9 cellular contexts compared by ENCODE assay signal in the genomic region with DNA sequence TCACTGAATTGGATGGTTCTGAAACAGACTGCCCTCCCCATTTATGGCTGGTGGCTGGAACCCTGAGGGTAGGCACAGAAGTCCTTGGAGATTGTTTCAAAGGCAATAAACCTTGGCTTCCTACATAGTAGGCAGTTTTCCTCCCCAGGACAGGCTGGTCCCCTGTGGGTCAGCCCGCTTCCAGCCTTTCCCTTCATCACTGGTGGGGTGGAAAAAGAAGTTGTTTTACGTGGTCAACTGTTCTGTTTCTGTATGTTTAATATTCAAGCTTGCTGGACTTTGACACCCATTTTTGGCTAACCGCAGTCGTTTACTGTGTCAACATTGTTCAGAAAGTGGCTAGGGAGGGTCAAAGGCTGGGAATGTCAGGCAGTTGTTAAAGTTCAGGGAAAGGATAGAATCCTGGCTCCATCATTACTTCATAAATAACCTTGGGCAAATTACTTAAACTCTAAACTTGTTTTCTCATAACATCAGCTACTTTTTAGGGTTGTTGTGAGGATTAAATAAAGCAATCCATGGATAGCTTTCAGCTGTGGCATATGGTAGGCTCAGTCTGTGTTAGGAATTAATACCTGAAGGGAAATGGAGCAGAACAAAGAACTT. TPM values are rescaled to one million over a fixed set of nuclear protein-coding genes. Genes with fewer than 3 reads are reported as not detected.
A peak's percentile ranks its signal among the peaks of the same experiment; 100 is the strongest.
DNase-seq lines count a peak whose midpoint lies in the region; ATAC-seq, FAIRE-seq and TF ChIP-seq lines count a peak whose summit lies in the region.
"Had no signal": no experiment of that assay in that cellular context is flagged by ENCODE, and none has a peak within 500 bp of the region (broad histone marks: within the 10 kb centered on the region; RNA-seq: fewer than 3 reads in every experiment).

No MANE protein-coding gene starts in this region.

- intact Hi-C loops in colonic mucosa (cut with DNase I): no loop called here

- H3K36me3 ChIP-seq in colonic mucosa (no peaks in the 10 kb centered on the region), H7 (replicated peaks; ENCODE audit: control insufficient read depth, insufficient read depth, low read length) (peaks cover 7% of the 10 kb centered on the region)

- peaks cover 27% of the 10 kb centered on the region for H3K36me3 Mint-ChIP-seq in nephron (ENCODE audit: low read depth)

- peak overlapping the region; percentile 86 to 99 (median 99) for H3K4me3 Mint-ChIP-seq in nephron
- H3K4me3 Mint-ChIP-seq: dendritic cell treated with granulocyte-macrophage colony-stimulating factor and Interleukin-4, amounts not matched to agents 40 ng/mL and 50 ng/mL, for 4 days had no signal

- H3K9me3 Mint-ChIP-seq in nephron: no peaks in the 10 kb centered on the region
- H3K9me3 Mint-ChIP-seq: dendritic cell treated with granulocyte-macrophage colony-stimulating factor and Interleukin-4, amounts not matched to agents 40 ng/mL and 50 ng/mL, for 4 days had no signal

- DNase-seq in D721Med (ENCODE audit: insufficient read length, low spot score) (no peak), NB4 (ENCODE audit: low read depth) (no peak), colonic mucosa (peak; percentile 86), H7 (no peak), MV-4-11 (lab: John Stamatoyannopoulos, UW) (no peak)

- peaks cover 33% of the 10 kb centered on the region for H3K4me1 Mint-ChIP-seq in nephron

- peak overlapping the region in 1 of 2 donors; percentile 100 for H3K9ac ChIP-seq in colonic mucosa (ENCODE audit: low read depth in 2 of 2, low read length in 2 of 2)

- H3K27ac Mint-ChIP-seq in nephron: peak overlapping the region; percentile 97 to 100 (median 100)

- no peak for TF ChIP-seq CTCF in D721Med (IDR thresholded peaks at IDR 0.05; ENCODE audit: insufficient read depth, missing control alignments)
- TF ChIP-seq CTCF in NB4 (IDR thresholded peaks at IDR 0.05; ENCODE audit: low read depth, low read length): no peak
- TF ChIP-seq CTCF in colonic mucosa (IDR thresholded peaks at IDR 0.05): no peak
- TF ChIP-seq CTCF in nephron (IDR thresholded peaks at IDR 0.05; ENCODE audit: unreplicated experiment in 3 of 3): no peak

- peak overlapping the region; percentile 23 for H3K4me3 ChIP-seq in NB4 (ENCODE audit: low read depth, low read length)
- no peak overlapping the region for H3K4me3 ChIP-seq in colonic mucosa
- no peak overlapping the region for H3K4me3 ChIP-seq in H7 (ENCODE audit: insufficient read depth, low read depth, low read length)

- peak; percentile 86 for FAIRE-seq in D721Med (lab: Jason Lieb, UNC)

- H3K4me1 ChIP-seq in colonic mucosa: peaks cover 10% of the 10 kb centered on the region

- H3K27ac ChIP-seq in colonic mucosa: peak overlapping the region; percentile 97

- ATAC-seq in HG02852 (IDR thresholded peaks at IDR 0.05; ENCODE audit: unreplicated experiment) (no peak), GM19023 (IDR thresholded peaks at IDR 0.05; ENCODE audit: unreplicated experiment) (no peak)

- no peaks in the 10 kb centered on the region for H3K9me3 ChIP-seq in colonic mucosa

- H3K27me3 ChIP-seq in colonic mucosa (no peaks in the 10 kb centered on the region), H7 (ENCODE audit: control insufficient read depth, insufficient read depth, low read length) (no peaks in the 10 kb centered on the region)

- no peaks in the 10 kb centered on the region for H3K27me3 Mint-ChIP-seq in nephron (ENCODE audit: low read depth)
- H3K27me3 Mint-ChIP-seq: dendritic cell treated with granulocyte-macrophage colony-stimulating factor and Interleukin-4, amounts not matched to agents 40 ng/mL and 50 ng/mL, for 4 days had no signal

- TF ChIP-seq POLR2A in NB4 (IDR thresholded peaks at IDR 0.05; ENCODE audit: extremely low read depth, insufficient read length): no peak

RNA-seq across cellular contexts. Expression of a gene that starts 2.4 kb away (rescaled TPM):
- total RNA-seq in colonic mucosa: 10 to 100 TPM; 37.5 to 68.7 TPM
- total RNA-seq in H7 (2014; rRNA removed; shearing (Covaris generic)): 71.5 and 102 TPM in 2 replicates
